ENCODE assay signal across 18 cellular contexts in the genomic region with DNA sequence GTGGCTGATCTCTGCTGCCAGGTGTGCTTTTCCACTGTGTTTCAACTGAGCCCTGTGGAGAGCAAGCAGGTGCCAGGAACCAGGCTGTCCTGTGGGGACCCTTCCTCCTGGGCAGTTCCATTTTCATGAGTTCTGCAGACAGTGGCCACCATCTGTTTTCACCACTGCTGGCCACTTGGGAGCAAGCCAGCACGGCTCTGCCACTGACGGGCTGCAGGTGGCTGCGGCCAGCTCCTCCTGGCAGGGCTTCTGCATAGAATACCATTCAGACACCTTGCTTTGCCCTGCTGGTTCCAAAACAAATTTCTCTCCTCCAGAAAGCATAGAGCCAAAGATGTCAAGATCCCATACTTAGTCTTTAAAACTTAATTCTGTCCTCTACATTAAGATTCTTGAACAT. TPM values are rescaled to one million over a fixed set of nuclear protein-coding genes. Genes with fewer than 3 reads are reported as not detected.
DNase-seq lines count a peak whose midpoint lies in the region; ATAC-seq, FAIRE-seq and TF ChIP-seq lines count a peak whose summit lies in the region.
"Had no signal": no experiment of that assay in that cellular context is flagged by ENCODE, and none has a peak within 500 bp of the region (broad histone marks: within the 10 kb centered on the region; RNA-seq: fewer than 3 reads in every experiment).

No MANE protein-coding gene starts in this region.

- no peaks in the 10 kb centered on the region for H3K4me1 ChIP-seq in tibial nerve

- no peak for TF ChIP-seq EP300 in tibial nerve (IDR thresholded peaks at IDR 0.05)

- peak overlapping the region; percentile 38 for H3K4me3 Mint-ChIP-seq in glutamatergic neuron (ENCODE audit: unreplicated experiment)
- H3K4me3 Mint-ChIP-seq in activated naive CD8-positive, alpha-beta T cell treated with anti-CD3 and anti-CD28 coated beads, Interleukin-2, amount 50 U/mL, for 24 hours: no peak overlapping the region
- H3K4me3 Mint-ChIP-seq: CD14-positive monocyte; T-helper 1 cell treated with Interleukin-12 subunit alpha and Interleukin-12 subunit beta and Interleukin-4 antibody, amounts not matched to agents 30 μg/mL and 1 μg/mL, for 36 hours had no signal

- TF ChIP-seq POLR2A in tibial nerve (IDR thresholded peaks at IDR 0.05): no peak

- WGBS in tibial nerve, 2 donors: 90 to 93% methylated on average over 3 of the region's 3 CpGs

- H3K27ac ChIP-seq in tibial nerve: no peak overlapping the region
- H3K27ac ChIP-seq: SJSA1 had no signal

- TF ChIP-seq CTCF in glutamatergic neuron (IDR thresholded peaks at IDR 0.05; ENCODE audit: partially characterized antibody, unreplicated experiment): no peak
- no peak for TF ChIP-seq CTCF in tibial nerve (IDR thresholded peaks at IDR 0.05)

- peak; percentile 15 for DNase-seq in NCI-H146 (lab: John Stamatoyannopoulos, UW)
- DNase-seq in NCI-H146 treated with DMSO at 0.1 percent for 48 hours (lab: John Stamatoyannopoulos, UW; ENCODE audit: unreplicated experiment): no peak
- peak; percentile 66 for DNase-seq in G401 (ENCODE audit: low spot score)
- DNase-seq in NCI-H774 (lab: John Stamatoyannopoulos, UW): peak; percentile 30
- peak; percentile 47 for DNase-seq in glutamatergic neuron
- DNase-seq in GM19239 (ENCODE audit: insufficient read length, low spot score): no peak
- DNase-seq in activated naive CD8-positive, alpha-beta T cell treated with anti-CD3 and anti-CD28 coated beads, Interleukin-2, amount 50 U/mL, for 24 hours: no peak
- no peak for DNase-seq in tibial nerve (ENCODE audit: low spot score in 2 of 2)
- DNase-seq: 8988T, KBM-7, NCI-H1436 treated with DMSO at 0.1 percent for 48 hours, NCI-H2171 treated with DMSO at 0.1 percent for 48 hours had no signal

- H3K36me3 Mint-ChIP-seq in glutamatergic neuron (ENCODE audit: unreplicated experiment): no peaks in the 10 kb centered on the region
- peaks cover 6% of the 10 kb centered on the region for H3K36me3 Mint-ChIP-seq in activated naive CD8-positive, alpha-beta T cell treated with anti-CD3 and anti-CD28 coated beads, Interleukin-2, amount 50 U/mL, for 24 hours (ENCODE audit: low read depth)

- no peaks in the 10 kb centered on the region for H3K9me3 ChIP-seq in tibial nerve
- H3K9me3 ChIP-seq: SJSA1 had no signal

- no peak overlapping the region for H3K27ac Mint-ChIP-seq in glutamatergic neuron (ENCODE audit: unreplicated experiment)
- no peak overlapping the region for H3K27ac Mint-ChIP-seq in activated naive CD8-positive, alpha-beta T cell treated with anti-CD3 and anti-CD28 coated beads, Interleukin-2, amount 50 U/mL, for 24 hours
- H3K27ac Mint-ChIP-seq: T-helper 1 cell treated with Interleukin-12 subunit alpha and Interleukin-12 subunit beta and Interleukin-4 antibody, amounts not matched to agents 30 μg/mL and 1 μg/mL, for 36 hours had no signal

- peaks cover 3% of the 10 kb centered on the region for H3K9me3 Mint-ChIP-seq in glutamatergic neuron (ENCODE audit: unreplicated experiment)
- no peaks in the 10 kb centered on the region for H3K9me3 Mint-ChIP-seq in activated naive CD8-positive, alpha-beta T cell treated with anti-CD3 and anti-CD28 coated beads, Interleukin-2, amount 50 U/mL, for 24 hours
- H3K9me3 Mint-ChIP-seq: CD14-positive monocyte; T-helper 1 cell treated with Interleukin-12 subunit alpha and Interleukin-12 subunit beta and Interleukin-4 antibody, amounts not matched to agents 30 μg/mL and 1 μg/mL, for 36 hours had no signal

- in situ Hi-C loops in G401 (cut with HindIII; ENCODE audit: low sequenced_read_pairs): no loop called here

- ATAC-seq in activated naive CD8-positive, alpha-beta T cell treated with anti-CD3 and anti-CD28 coated beads, Interleukin-2, amount 50 U/mL, for 24 hours: no peak

- no peaks in the 10 kb centered on the region for H3K27me3 ChIP-seq in tibial nerve
- H3K27me3 ChIP-seq: SJSA1 had no signal

- FAIRE-seq in GM19239 (lab: Jason Lieb, UNC): no peak
- FAIRE-seq: GM12891, GM18507, H54 had no signal

- H3K4me3 ChIP-seq in tibial nerve: no peak overlapping the region
- H3K4me3 ChIP-seq: SJSA1 had no signal

- H3K36me3 ChIP-seq in tibial nerve: peaks cover 0 to 13% (median 3%) of the 10 kb centered on the region in 3 donors

- no peaks in the 10 kb centered on the region for H3K27me3 Mint-ChIP-seq in glutamatergic neuron (ENCODE audit: unreplicated experiment)
- no peaks in the 10 kb centered on the region for H3K27me3 Mint-ChIP-seq in activated naive CD8-positive, alpha-beta T cell treated with anti-CD3 and anti-CD28 coated beads, Interleukin-2, amount 50 U/mL, for 24 hours

- peaks cover 16% of the 10 kb centered on the region for H3K4me1 Mint-ChIP-seq in glutamatergic neuron (ENCODE audit: low read depth, unreplicated experiment)
- peaks cover 2% of the 10 kb centered on the region for H3K4me1 Mint-ChIP-seq in activated naive CD8-positive, alpha-beta T cell treated with anti-CD3 and anti-CD28 coated beads, Interleukin-2, amount 50 U/mL, for 24 hours
- H3K4me1 Mint-ChIP-seq: CD14-positive monocyte had no signal

RNA-seq across cellular contexts. Expression of a gene that starts 48.3 kb away (rescaled TPM):
- 11.6 and 19.4 TPM in 2 replicates for total RNA-seq in G401 (2014; rRNA removed; shearing (Covaris generic))
- total RNA-seq in glutamatergic neuron (ENCODE audit: unreplicated experiment) (24.1 TPM), tibial nerve (10 to 100 TPM in 2 of 4 donors, 1 to 10 TPM in 2; 6.6 to 17.9 (median 12.6) TPM)

Comparison
In these comparisons a context has a peak if more than half of its experiments do, and no peak if none do; other contexts are left out.
1. DNase-seq: peak in NCI-H146 (single experiment), G401 (single experiment), NCI-H774 (single experiment) and glutamatergic neuron (single experiment); none in NCI-H146 treated with DMSO at 0.1 percent for 48 hours (single experiment), GM19239 (single experiment), activated naive CD8-positive, alpha-beta T cell treated with anti-CD3 and anti-CD28 coated beads, Interleukin-2, amount 50 U/mL, for 24 hours (single experiment) and tibial nerve (0 of 2).